In genomic region chr11:68973706-68974105, GRCh38 we compare ENCODE assay signal across 16 cellular contexts. TPM values are rescaled to one million over a fixed set of nuclear protein-coding genes. Genes with fewer than 3 reads are reported as not detected.
"Had no signal": no experiment of that assay in that cellular context is flagged by ENCODE, and none has a peak within 500 bp of the region (broad histone marks: within the 10 kb centered on the region; RNA-seq: fewer than 3 reads in every experiment).

No MANE protein-coding gene starts in this region.

RNA-seq across cellular contexts. Expression of gene MRGPRD, which starts 7.1 kb away (rescaled TPM):
- total RNA-seq: activated B cell treated with CpG ODN at 0.5 μM for 24 hours; activated CD8-positive, alpha-beta T cell treated with anti-CD3 and anti-CD28 coated beads for 36 hours; activated naive CD4-positive, alpha-beta T cell treated with anti-CD3 and anti-CD28 coated beads for 36 hours; activated naive CD8-positive, alpha-beta T cell treated with anti-CD3 and anti-CD28 coated beads for 36 hours; activated T-cell treated with anti-CD3 and anti-CD28 coated beads, Interleukin-2, amount 50 U/mL, for 4 hours; activated T-helper 17 cell treated with anti-CD3 and anti-CD28 coated beads, Interleukin-2, amount 50 U/mL, for 72 hours; adrenal gland; body of pancreas; colonic mucosa; dermis microvascular lymphatic vessel endothelial cell; endothelial cell of umbilical vein; esophagus squamous epithelium; fibroblast of lung; fibroblast of villous mesenchyme; glomerular endothelial cell; T-helper 1 cell treated with Interleukin-12 subunit alpha and Interleukin-12 subunit beta and Interleukin-4 antibody, amounts not matched to agents 30 ng/mL and 1 ng/mL, for 36 hours had no signal

RNA-seq across cellular contexts. Expression of gene MRGPRF, which starts 39.3 kb away (rescaled TPM):
- total RNA-seq: activated B cell treated with CpG ODN at 0.5 μM for 24 hours; activated CD8-positive, alpha-beta T cell treated with anti-CD3 and anti-CD28 coated beads for 36 hours; activated naive CD4-positive, alpha-beta T cell treated with anti-CD3 and anti-CD28 coated beads for 36 hours; activated naive CD8-positive, alpha-beta T cell treated with anti-CD3 and anti-CD28 coated beads for 36 hours; activated T-helper 17 cell treated with anti-CD3 and anti-CD28 coated beads, Interleukin-2, amount 50 U/mL, for 72 hours; endothelial cell of umbilical vein; glomerular endothelial cell; T-helper 1 cell treated with Interleukin-12 subunit alpha and Interleukin-12 subunit beta and Interleukin-4 antibody, amounts not matched to agents 30 ng/mL and 1 ng/mL, for 36 hours had no signal
